In the genomic region with DNA sequence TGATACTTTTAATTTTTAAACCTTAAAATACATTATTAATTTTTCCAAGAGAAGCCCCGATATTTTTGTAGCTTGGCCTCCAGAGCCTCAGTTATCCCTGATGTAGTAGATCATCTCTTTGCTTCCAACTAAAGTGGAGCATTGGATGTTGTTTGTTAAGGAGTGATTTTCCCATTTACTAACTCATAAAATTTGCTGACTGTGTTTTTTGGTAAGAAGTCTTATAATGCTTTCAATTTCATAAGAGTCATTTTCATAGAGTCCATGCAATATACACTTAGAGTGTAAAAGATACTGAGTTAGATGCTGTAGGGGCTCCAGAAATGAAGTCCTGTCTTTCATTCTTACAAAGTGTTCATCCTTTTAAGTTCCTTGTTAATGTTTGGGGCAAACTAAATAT, we compare ENCODE assay signal across 21 cellular contexts. TPM values are rescaled to one million over a fixed set of nuclear protein-coding genes. Genes with fewer than 3 reads are reported as not detected.
DNase-seq lines count a peak whose midpoint lies in the region; ATAC-seq, FAIRE-seq and TF ChIP-seq lines count a peak whose summit lies in the region.
"Had no signal": no experiment of that assay in that cellular context is flagged by ENCODE, and none has a peak within 500 bp of the region (broad histone marks: within the 10 kb centered on the region; RNA-seq: fewer than 3 reads in every experiment).

No MANE protein-coding gene starts in this region.

- peaks cover 9 to 62% (median 29%) of the 10 kb centered on the region in 5 donors for H3K36me3 Mint-ChIP-seq in naive thymus-derived CD4-positive, alpha-beta T cell

- H3K27ac Mint-ChIP-seq in naive thymus-derived CD4-positive, alpha-beta T cell, result no peak overlapping the region
- H3K27ac Mint-ChIP-seq: B cell; CD14-positive monocyte; CD4-positive, alpha-beta T cell; CD8-positive, alpha-beta memory T cell; GM23338 had no signal

- H3K27me3 Mint-ChIP-seq in naive thymus-derived CD4-positive, alpha-beta T cell, result no peaks in the 10 kb centered on the region
- H3K27me3 Mint-ChIP-seq: B cell; CD4-positive, alpha-beta T cell had no signal

- no peaks in the 10 kb centered on the region for H3K9me2 ChIP-seq in Loucy (replicated peaks; ENCODE audit: low read depth, low read length)

- TF ChIP-seq EP300 in K562 (IDR thresholded peaks at IDR 0.05; ENCODE audit: low read length), result no peak

- H3K9me3 ChIP-seq in Loucy (ENCODE audit: insufficient read depth, low read depth, low read length) (no peaks in the 10 kb centered on the region), K562 (replicated peaks; ENCODE audit: control insufficient read depth, insufficient read depth, low read depth, low read length) (no peaks in the 10 kb centered on the region)
- H3K9me3 ChIP-seq in naive thymus-derived CD4-positive, alpha-beta T cell (ENCODE audit: control insufficient read depth in 2 of 3, low read length in 3 of 3), result no peaks in the 10 kb centered on the region

- no peak overlapping the region for H3K4me3 Mint-ChIP-seq in naive thymus-derived CD4-positive, alpha-beta T cell
- H3K4me3 Mint-ChIP-seq: B cell; CD14-positive monocyte; CD4-positive, alpha-beta T cell; CD8-positive, alpha-beta memory T cell; GM23338 had no signal

- H3K27me3 ChIP-seq in Loucy (ENCODE audit: insufficient read depth, low read length, poor library complexity, severe bottlenecking) (no peaks in the 10 kb centered on the region), K562 (ENCODE audit: control insufficient read depth in 2 of 2, insufficient read depth in 2 of 2, low read length in 2 of 2) (no peaks in the 10 kb centered on the region)
- no peaks in the 10 kb centered on the region for H3K27me3 ChIP-seq in naive thymus-derived CD4-positive, alpha-beta T cell (ENCODE audit: control insufficient read depth in 2 of 2, insufficient read depth in 2 of 2, low read length in 2 of 2)
- H3K27me3 ChIP-seq: BLaER1 had no signal

- no peak for FAIRE-seq in K562 (lab: Jason Lieb, UNC)
- FAIRE-seq: D721Med, GM12891, GM18507 had no signal

- peaks cover 0 to 1% (median 0%) of the 10 kb centered on the region in 11 donors for H3K9me3 Mint-ChIP-seq in naive thymus-derived CD4-positive, alpha-beta T cell
- H3K9me3 Mint-ChIP-seq: CD14-positive monocyte; CD4-positive, alpha-beta T cell; CD8-positive, alpha-beta memory T cell; GM23338 had no signal

- CTCF ChIA-PET in K562 (lab: Yijun Ruan, JAX; ENCODE audit: low intra/inter-chr PET ratio), result no interaction called here
- CTCF ChIA-PET in naive thymus-derived CD4-positive, alpha-beta T cell (lab: Charles Lee), result no interaction called here

- H3K9ac ChIP-seq in Loucy (ENCODE audit: low read depth, low read length, poor library complexity, severe bottlenecking) (peak overlapping the region; percentile 41), K562 (ENCODE audit: insufficient read depth in 1 of 2, low read depth in 2 of 2, low read length in 2 of 2) (no peak overlapping the region)
- H3K9ac ChIP-seq: BLaER1 had no signal

- H3K27ac ChIP-seq in C4-2B (peak overlapping the region; percentile 29; the same call in 1 of the 2 replicates), K562 (ENCODE audit: extremely low read depth, low read depth, low read length) (no peak overlapping the region)
- no peak overlapping the region for H3K27ac ChIP-seq in naive thymus-derived CD4-positive, alpha-beta T cell (ENCODE audit: low read depth, low read length)
- H3K27ac ChIP-seq: BLaER1 had no signal

- DNase-seq in K562 (ENCODE audit: extremely low read depth in 1 of 4, low spot score in 3 of 4) (no peak), NCI-H524 treated with DMSO at 0.1 percent for 48 hours (lab: John Stamatoyannopoulos, UW) (no peak), NCI-H510A (lab: John Stamatoyannopoulos, UW) (no peak)
- DNase-seq in naive thymus-derived CD4-positive, alpha-beta T cell, result no peak
- DNase-seq: CD4-positive, alpha-beta T cell; CD8-positive, alpha-beta memory T cell; DMS 273 treated with DMSO at 0.1 percent for 48 hours; DMS79; EL; GDM1; H7; HCEC 1CT had no signal

- H3K4me1 ChIP-seq in Loucy (ENCODE audit: insufficient read depth, low read length, poor library complexity, severe bottlenecking), result peaks cover 53% of the 10 kb centered on the region
- no peaks in the 10 kb centered on the region; a peak in 1 of 5 replicates for H3K4me1 ChIP-seq in K562 (replicated peaks in 1 of 2; ENCODE audit: control insufficient read depth in 2 of 2, insufficient read depth in 2 of 2, low read length in 2 of 2)
- no peaks in the 10 kb centered on the region for H3K4me1 ChIP-seq in naive thymus-derived CD4-positive, alpha-beta T cell (ENCODE audit: control insufficient read depth in 2 of 2, insufficient read depth in 2 of 2, low read length in 2 of 2)

- no peaks in the 10 kb centered on the region for H3K9me1 ChIP-seq in K562 (ENCODE audit: control insufficient read depth, insufficient read depth, low read length)

- H3K4me2 ChIP-seq in Loucy (ENCODE audit: low read depth, low read length, poor library complexity, severe bottlenecking), result peak overlapping the region; percentile 15
- H3K4me2 ChIP-seq in K562 (ENCODE audit: insufficient read depth, low read length), result no peak overlapping the region
- H3K4me2 ChIP-seq: BLaER1, GM23338 had no signal

- no peak for TF ChIP-seq POLR2A in K562 (conservative IDR thresholded peaks at IDR 0.05)

- H2AFZ ChIP-seq in Loucy (ENCODE audit: low read length), result no peak overlapping the region
- H2AFZ ChIP-seq in K562 (ENCODE audit: low read depth, low read length), result no peak overlapping the region
- H2AFZ ChIP-seq: GM23338 had no signal

- no peak for ATAC-seq in K562
- no peak for ATAC-seq in naive thymus-derived CD4-positive, alpha-beta T cell
- ATAC-seq: GM23338 had no signal

- H3K36me3 ChIP-seq in Loucy (ENCODE audit: insufficient read depth, low read length) (peaks cover 9% of the 10 kb centered on the region; the same call in 1 of the 2 replicates), K562 (ENCODE audit: control insufficient read depth, insufficient read depth, low read length) (peaks cover 22% of the 10 kb centered on the region)
- H3K36me3 ChIP-seq in naive thymus-derived CD4-positive, alpha-beta T cell (ENCODE audit: control insufficient read depth in 2 of 3, insufficient read depth in 3 of 3, low read length in 3 of 3), result peaks cover 0 to 15% (median 0%) of the 10 kb centered on the region in 3 experiments

- in situ Hi-C loops in K562 (cut with MboI), result no loop called here

- TF ChIP-seq RAD21 in K562 (CRISPR knock-in tag; conservative IDR thresholded peaks at IDR 0.05 in 1 of 2, IDR thresholded peaks at IDR 0.05 in 1 of 2), result no peak

- H4K20me1 ChIP-seq in Loucy (ENCODE audit: insufficient read depth, low read length, poor library complexity, severe bottlenecking) (no peaks in the 10 kb centered on the region), K562 (replicated peaks; ENCODE audit: control insufficient read depth, insufficient read depth, low read length) (0 out of 2 replicates have a peak, but pooled peaks cover 2% of the 10 kb centered on the region)
- H4K20me1 ChIP-seq: BLaER1 had no signal

- peaks cover 42% of the 10 kb centered on the region for H3K79me2 ChIP-seq in Loucy (ENCODE audit: insufficient read depth, low read length)
- H3K79me2 ChIP-seq in K562 (ENCODE audit: control insufficient read depth, insufficient read depth, low read length), result no peaks in the 10 kb centered on the region

- peaks cover 4 to 26% (median 15%) of the 10 kb centered on the region in 7 donors for H3K4me1 Mint-ChIP-seq in naive thymus-derived CD4-positive, alpha-beta T cell
- H3K4me1 Mint-ChIP-seq: CD14-positive monocyte had no signal

- 86% methylated on average over 1 of the region's 1 CpG for WGBS in K562 (ENCODE audit: insufficient coverage, low coverage, missing lambda C conversion rate)

- BruUV-seq in K562 (replicated peaks; lab: Mats Ljungman, UMichigan), result no TSS peak

- no peak overlapping the region for H3K4me3 ChIP-seq in Loucy (ENCODE audit: low read length, poor library complexity, severe bottlenecking)
- H3K4me3 ChIP-seq in K562, result no peak overlapping the region
- H3K4me3 ChIP-seq in naive thymus-derived CD4-positive, alpha-beta T cell (ENCODE audit: low read length), result no peak overlapping the region
- H3K4me3 ChIP-seq: BLaER1, GM23338 had no signal

- TF ChIP-seq CTCF in C4-2B (conservative IDR thresholded peaks at IDR 0.05) (no peak), Loucy (conservative IDR thresholded peaks at IDR 0.05; ENCODE audit: low read length) (no peak), K562 (IDR thresholded peaks at IDR 0.05 in 2 of 3, conservative IDR thresholded peaks at IDR 0.05 in 1 of 3; ENCODE audit: insufficient read depth in 2 of 3, low read depth in 1 of 3, low read length in 3 of 3) (no peak)

- no peaks in the 10 kb centered on the region for H3F3A ChIP-seq in Loucy (ENCODE audit: low read depth)

- intact Hi-C loops in K562 (cut with micrococcal nuclease), result no loop called here
- intact Hi-C loops in naive thymus-derived CD4-positive, alpha-beta T cell (cut with micrococcal nuclease), result no loop called here

- POLR2A ChIA-PET in K562 (lab: Yijun Ruan, JAX), result no interaction called here
- POLR2A ChIA-PET in naive thymus-derived CD4-positive, alpha-beta T cell (lab: Charles Lee), result no interaction called here

TF ChIP-seq in K562, 482 proteins besides CTCF, POLR2A, EP300 and RAD21 (continues in another document):
- TF ChIP-seq ZNF507 (tag; conservative IDR thresholded peaks at IDR 0.05), result no peak
- no peak for TF ChIP-seq HDAC1 (IDR thresholded peaks at IDR 0.05)
- TF ChIP-seq ZC3H11A (IDR thresholded peaks at IDR 0.05; ENCODE audit: low read depth, low read length), result no peak
- TF ChIP-seq HNRNPH1 (optimal IDR thresholded peaks at IDR 0.05; ENCODE audit: low read depth, low read length), result no peak

RNA-seq across cellular contexts. Expression of gene CDKAL1, which starts 46.8 kb away (rescaled TPM):
- total RNA-seq in K562 (2011; cell fraction: chromatin; rRNA removed; ENCODE audit: low replicate concordance), result 40.8 and 117 TPM in 2 replicates
- total RNA-seq in K562 (2011; cell fraction: nucleolus; rRNA removed), result 24.3 and 27.0 TPM in 2 replicates
- total RNA-seq in K562 (2011; cell fraction: nucleoplasm; rRNA removed), result 53.2 and 70.2 TPM in 2 replicates
- total RNA-seq in K562 (2014; rRNA removed) (23.5 and 28.7 TPM in 2 replicates), K562 (2014; rRNA removed; fragmentation: Illumina TruSeq; extraction: Trizol) (36.3 and 40.3 TPM in 2 replicates), K562 (2015; rRNA removed; fragmentation: Illumina TruSeq; extraction: Trizol) (32.2 and 34.2 TPM in 2 replicates), K562 (2021) (24.5 and 26.8 TPM in 2 replicates)
- polyA plus RNA-seq in K562 (2011; rRNA removed) (16.8 and 18.1 TPM in 2 replicates), K562 (2014; fragmentation: Illumina TruSeq; extraction: Trizol) (18.5 and 20.1 TPM in 2 replicates), K562 (2014; fragmentation: Nextera tagmentation; extraction: Ambion mirVana) (10 to 100 TPM; 15.5 to 16.4 TPM), K562 (2014; rRNA removed) (11.2 TPM in 2 replicates)
- polyA plus RNA-seq in K562 (2011; cell fraction: cytosol; rRNA removed), result 7.9 and 9.9 TPM in 2 replicates
- polyA plus RNA-seq in K562 (2011; cell fraction: nucleus; rRNA removed), result 11.9 and 13.9 TPM in 2 replicates
- 12.7 and 14.4 TPM in 2 replicates for polyA plus RNA-seq in K562 (2012)
- 46.4 and 59.0 TPM in 2 replicates for polyA minus RNA-seq in K562 (2011; rRNA and poly(A)+ RNA removed)
- 25.3 and 27.7 TPM in 2 replicates for polyA minus RNA-seq in K562 (2011; cell fraction: cytosol; rRNA and poly(A)+ RNA removed)
- polyA minus RNA-seq in K562 (2011; cell fraction: nucleus; rRNA and poly(A)+ RNA removed), result 28.4 and 48.3 TPM in 2 replicates
- 10 to 100 TPM; 23.6 to 30.3 (median 25.0) TPM for total RNA-seq in naive thymus-derived CD4-positive, alpha-beta T cell
- 10 to 100 TPM; 31.6 to 35.8 TPM for polyA plus RNA-seq in naive thymus-derived CD4-positive, alpha-beta T cell
